ENCODE assay signal across 8 cellular contexts in the genomic region with DNA sequence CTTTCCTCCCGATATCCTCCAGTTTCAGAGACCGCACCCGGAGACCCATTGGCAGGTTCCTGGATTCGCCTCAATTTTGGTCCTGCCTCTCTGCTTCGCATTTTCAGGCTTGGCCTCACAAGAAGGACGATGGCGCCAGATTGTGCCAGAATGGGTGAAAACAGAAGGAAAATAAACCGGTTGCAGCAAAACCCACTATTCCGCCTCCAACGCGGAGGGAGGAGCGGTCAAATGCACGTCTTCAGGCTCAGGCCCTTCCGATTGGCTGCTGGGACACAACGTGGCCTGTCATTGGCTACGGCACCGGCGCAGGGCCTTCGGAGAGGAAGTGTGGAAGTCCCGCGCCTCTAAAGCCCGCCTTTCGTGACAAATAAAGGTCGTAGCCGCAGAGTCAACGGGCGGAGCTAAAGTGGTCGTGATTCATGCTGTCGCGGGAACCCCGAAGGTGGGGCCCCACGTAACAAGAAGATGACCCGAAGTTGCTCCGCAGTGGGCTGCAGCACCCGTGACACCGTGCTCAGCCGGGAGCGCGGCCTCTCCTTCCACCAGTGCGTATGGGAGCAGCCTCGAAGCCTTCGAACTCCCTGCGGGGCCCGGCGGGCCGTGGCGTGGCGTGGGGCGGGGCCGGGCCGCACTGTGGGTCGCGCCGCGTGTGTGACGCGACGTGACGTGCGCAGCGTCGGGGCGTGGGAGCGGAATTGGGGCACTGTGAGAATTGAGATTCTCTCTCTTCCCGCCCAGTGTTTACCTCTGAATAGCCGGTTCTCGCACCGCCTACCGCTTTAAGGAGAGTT. TPM values are rescaled to one million over a fixed set of nuclear protein-coding genes. Genes with fewer than 3 reads are reported as not detected.
DNase-seq lines count a peak whose midpoint lies in the region; ATAC-seq, FAIRE-seq and TF ChIP-seq lines count a peak whose summit lies in the region.

A gene with protein sequence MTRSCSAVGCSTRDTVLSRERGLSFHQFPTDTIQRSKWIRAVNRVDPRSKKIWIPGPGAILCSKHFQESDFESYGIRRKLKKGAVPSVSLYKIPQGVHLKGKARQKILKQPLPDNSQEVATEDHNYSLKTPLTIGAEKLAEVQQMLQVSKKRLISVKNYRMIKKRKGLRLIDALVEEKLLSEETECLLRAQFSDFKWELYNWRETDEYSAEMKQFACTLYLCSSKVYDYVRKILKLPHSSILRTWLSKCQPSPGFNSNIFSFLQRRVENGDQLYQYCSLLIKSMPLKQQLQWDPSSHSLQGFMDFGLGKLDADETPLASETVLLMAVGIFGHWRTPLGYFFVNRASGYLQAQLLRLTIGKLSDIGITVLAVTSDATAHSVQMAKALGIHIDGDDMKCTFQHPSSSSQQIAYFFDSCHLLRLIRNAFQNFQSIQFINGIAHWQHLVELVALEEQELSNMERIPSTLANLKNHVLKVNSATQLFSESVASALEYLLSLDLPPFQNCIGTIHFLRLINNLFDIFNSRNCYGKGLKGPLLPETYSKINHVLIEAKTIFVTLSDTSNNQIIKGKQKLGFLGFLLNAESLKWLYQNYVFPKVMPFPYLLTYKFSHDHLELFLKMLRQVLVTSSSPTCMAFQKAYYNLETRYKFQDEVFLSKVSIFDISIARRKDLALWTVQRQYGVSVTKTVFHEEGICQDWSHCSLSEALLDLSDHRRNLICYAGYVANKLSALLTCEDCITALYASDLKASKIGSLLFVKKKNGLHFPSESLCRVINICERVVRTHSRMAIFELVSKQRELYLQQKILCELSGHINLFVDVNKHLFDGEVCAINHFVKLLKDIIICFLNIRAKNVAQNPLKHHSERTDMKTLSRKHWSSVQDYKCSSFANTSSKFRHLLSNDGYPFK (plus strand): TSS at position 401 of the 794 bp plus-strand sequence. CDS start 68 bp downstream, at position 469.

- H3K4me3 ChIP-seq in BE2C (ENCODE audit: low read depth, low read length) (peak within 1 kb of the TSS; percentile 74), choroid plexus epithelial cell (ENCODE audit: low read depth, low read length) (peak within 1 kb of the TSS; percentile 85), kidney (ENCODE audit: low read length in 2 of 2) (peak within 1 kb of the TSS; percentile 92 to 100)

- DNase-seq in BE2C (peak; percentile 98), GM19238 (ENCODE audit: insufficient read length, low spot score) (peak; percentile 77), NCI-H460 (ENCODE audit: extremely low read depth, low read depth) (peak; percentile 97), choroid plexus epithelial cell (ENCODE audit: low read depth) (peak; percentile 100), kidney (peak; percentile 100)
- peak; percentile 97 for DNase-seq in activated CD4-positive, alpha-beta T cell treated with anti-CD3 and anti-CD28 coated beads for 1 hour
- DNase-seq in stimulated activated CD4-positive, alpha-beta T cell treated with anti-CD3 and anti-CD28 coated beads, Interleukin-15, amount 100 ng/mL, for 1 hour (ENCODE audit: low read depth in 1 of 2, low spot score in 1 of 2): peak; percentile 89 to 94

- peak within 1 kb of the TSS; percentile 99 for H3K27ac ChIP-seq in kidney (ENCODE audit: low read depth in 2 of 2, low read length in 2 of 2)

- TF ChIP-seq CTCF in BE2C (IDR thresholded peaks at IDR 0.05; ENCODE audit: low read depth, low read length): 0 out of 2 replicates have a peak, but pooled peaks have one; percentile 4
- TF ChIP-seq CTCF in choroid plexus epithelial cell (conservative IDR thresholded peaks at IDR 0.05; ENCODE audit: low read depth, low read length): no peak
- no peak for TF ChIP-seq CTCF in kidney (IDR thresholded peaks at IDR 0.05; ENCODE audit: borderline replicate concordance, extremely low read depth, insufficient read depth)

- H3K9ac ChIP-seq in kidney (ENCODE audit: low read length in 2 of 2): peak within 1 kb of the TSS; percentile 94 to 97

- H3K27me3 ChIP-seq in BE2C: no peaks in the 10 kb centered on the region

- H3K4me1 ChIP-seq in BE2C (no peaks in the 10 kb centered on the region), kidney (ENCODE audit: control insufficient read depth in 1 of 2, insufficient read depth in 1 of 2, low read depth in 1 of 2, low read length in 2 of 2) (peaks cover 3 to 8% of the 10 kb centered on the region in 2 donors)

- peaks cover 25% of the 10 kb centered on the region for H3K36me3 ChIP-seq in BE2C
- H3K36me3 ChIP-seq in kidney (ENCODE audit: control insufficient read depth in 1 of 2, insufficient read depth in 2 of 2, low read length in 2 of 2): peaks cover 0 to 2% of the 10 kb centered on the region in 2 donors

- peak; percentile 95 for FAIRE-seq in kidney (lab: Jason Lieb, UNC)

- intact Hi-C loops in kidney (cut with DNase I): no loop called here

- ATAC-seq in HG03432 (IDR thresholded peaks at IDR 0.05; ENCODE audit: unreplicated experiment): peak; percentile 88

- H3K9me3 ChIP-seq in BE2C: no peaks in the 10 kb centered on the region
- H3K9me3 ChIP-seq in kidney (ENCODE audit: control insufficient read depth in 1 of 2, low read length in 2 of 2): no peaks in the 10 kb centered on the region

RNA-seq across cellular contexts. Expression of the gene that starts here (rescaled TPM):
- 3.0 TPM for polyA plus RNA-seq in BE2C (2012; ENCODE audit: insufficient read depth, insufficient read length, low read depth)
- total RNA-seq in NCI-H460 (2014; rRNA removed; shearing (Covaris generic)): 6.0 and 8.9 TPM in 2 replicates
- polyA plus RNA-seq in NCI-H460 (2014; cell fraction: nucleus; rRNA removed): 3.7 and 5.6 TPM in 2 replicates
- total RNA-seq in kidney: 5.6 TPM
- polyA plus RNA-seq in kidney (ENCODE audit: insufficient read depth, low read depth, low replicate concordance): 2.6 TPM

Comparison
In these comparisons a context has a peak if more than half of its experiments do, and no peak if none do; other contexts are left out.
1. Peak in every context shown above with its lines: DNase-seq, ATAC-seq, H3K4me3 ChIP-seq and H3K27ac ChIP-seq.